Comparison of ENCODE assay signal across 1 cellular context in the genomic region with DNA sequence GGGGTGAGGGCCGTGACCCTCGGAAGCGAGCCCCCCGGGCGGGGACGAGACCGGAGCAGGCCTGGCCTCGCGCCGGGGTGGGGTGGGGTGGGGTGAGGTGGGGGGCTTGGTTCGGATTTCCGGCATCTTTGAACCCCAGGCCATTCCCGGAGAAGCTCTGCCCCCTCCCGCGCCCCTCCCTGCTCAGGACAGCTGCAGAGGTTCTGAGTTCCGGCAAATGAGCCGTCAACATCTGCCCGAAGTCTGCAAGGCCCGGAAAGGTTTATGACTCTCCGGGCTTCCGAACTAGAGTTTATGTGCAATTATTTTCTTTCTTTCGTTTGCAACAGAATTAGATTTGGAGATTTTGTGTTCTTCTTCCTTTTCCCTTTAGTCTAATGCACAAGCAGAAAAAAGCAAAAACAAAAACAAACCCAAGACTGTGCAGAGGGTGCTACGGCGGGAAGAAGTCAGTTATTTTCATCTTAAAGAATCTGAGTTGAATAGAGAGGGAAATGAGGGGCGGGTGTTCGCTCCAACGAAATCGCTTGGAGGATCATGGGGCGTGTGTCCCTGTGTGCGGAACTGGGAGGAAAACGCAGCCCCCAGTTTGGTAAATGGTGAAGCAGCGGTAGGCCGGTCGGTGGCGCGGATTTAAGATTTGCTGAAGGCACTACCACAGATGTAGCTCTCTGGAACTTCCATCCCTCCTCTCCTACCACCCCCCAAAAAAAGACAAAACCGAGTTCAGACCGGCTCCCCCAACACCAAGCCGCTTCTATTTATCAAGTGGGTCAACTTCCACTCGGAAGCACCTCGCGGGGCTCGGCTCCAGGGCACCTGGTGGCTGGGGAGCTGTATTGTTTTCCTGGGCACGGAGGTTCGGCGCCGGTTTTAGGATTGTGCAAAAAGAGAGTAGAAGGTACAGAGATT.
TF ChIP-seq lines count a peak whose summit lies in the region.

No MANE protein-coding gene starts in this region.

TF ChIP-seq in SK-N-SH treated with all-trans-retinoic acid at 6 μM for 48 hours, 23 proteins besides CTCF, POLR2A, EP300 and RAD21 (continued from another document):
- TF ChIP-seq, protein P1, sequence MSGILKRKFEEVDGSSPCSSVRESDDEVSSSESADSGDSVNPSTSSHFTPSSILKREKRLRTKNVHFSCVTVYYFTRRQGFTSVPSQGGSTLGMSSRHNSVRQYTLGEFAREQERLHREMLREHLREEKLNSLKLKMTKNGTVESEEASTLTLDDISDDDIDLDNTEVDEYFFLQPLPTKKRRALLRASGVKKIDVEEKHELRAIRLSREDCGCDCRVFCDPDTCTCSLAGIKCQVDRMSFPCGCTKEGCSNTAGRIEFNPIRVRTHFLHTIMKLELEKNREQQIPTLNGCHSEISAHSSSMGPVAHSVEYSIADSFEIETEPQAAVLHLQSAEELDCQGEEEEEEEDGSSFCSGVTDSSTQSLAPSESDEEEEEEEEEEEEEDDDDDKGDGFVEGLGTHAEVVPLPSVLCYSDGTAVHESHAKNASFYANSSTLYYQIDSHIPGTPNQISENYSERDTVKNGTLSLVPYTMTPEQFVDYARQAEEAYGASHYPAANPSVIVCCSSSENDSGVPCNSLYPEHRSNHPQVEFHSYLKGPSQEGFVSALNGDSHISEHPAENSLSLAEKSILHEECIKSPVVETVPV (CRISPR knock-in tag; IDR thresholded peaks at IDR 0.05): no peak
- no peak for TF ChIP-seq ZNF8 (CRISPR knock-in tag; IDR thresholded peaks at IDR 0.05)
